Comparison of ENCODE assay signal across 7 cellular contexts in the genomic region with DNA sequence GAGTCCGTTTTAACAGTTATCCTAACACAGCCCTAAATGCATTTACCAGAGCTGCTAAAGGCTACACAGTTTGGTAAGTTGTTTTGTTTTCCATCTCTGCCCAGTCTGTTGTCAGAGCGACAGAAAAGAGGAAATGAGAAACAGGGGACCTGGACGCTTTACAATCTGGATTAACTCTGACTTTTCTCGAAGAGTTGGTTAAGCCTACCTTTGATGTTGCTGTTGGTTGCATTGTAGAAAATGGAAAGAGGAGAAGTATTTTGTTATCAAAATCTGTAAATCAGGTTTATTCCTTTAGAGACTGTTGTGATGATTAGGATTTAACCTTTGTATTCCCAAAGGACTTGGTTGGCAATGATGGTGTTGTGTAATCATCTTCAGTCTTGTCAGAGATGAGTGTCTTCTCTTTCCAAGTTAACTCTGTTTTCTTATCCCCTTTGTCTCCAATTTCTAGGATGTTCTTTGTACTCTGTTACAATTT. TPM values are rescaled to one million over a fixed set of nuclear protein-coding genes. Genes with fewer than 3 reads are reported as not detected.
DNase-seq lines count a peak whose midpoint lies in the region; ATAC-seq lines count a peak whose summit lies in the region.

No MANE protein-coding gene starts in this region.

- peaks cover 23% of the 10 kb centered on the region for H3K4me1 Mint-ChIP-seq in activated naive CD8-positive, alpha-beta T cell (ENCODE audit: low read depth)

- H3K9me3 ChIP-seq in skeletal muscle tissue (ENCODE audit: control insufficient read depth in 3 of 3, low read length in 3 of 3) = no peaks in the 10 kb centered on the region

- intact Hi-C loops in left ventricle myocardium superior (cut with micrococcal nuclease) = no loop called here

- in situ Hi-C loops in G401 (cut with HindIII; ENCODE audit: low sequenced_read_pairs) = no loop called here

- no peaks in the 10 kb centered on the region for H3K9me3 Mint-ChIP-seq in activated naive CD8-positive, alpha-beta T cell (ENCODE audit: low read depth)

- H3K36me3 ChIP-seq in skeletal muscle tissue (ENCODE audit: control insufficient read depth in 3 of 3, insufficient read depth in 3 of 3, low read length in 3 of 3) = no peaks in the 10 kb centered on the region

- no peaks in the 10 kb centered on the region for H3K27me3 ChIP-seq in skeletal muscle tissue (ENCODE audit: control insufficient read depth in 3 of 3, insufficient read depth in 3 of 3, low read length in 3 of 3)

- H3K9ac ChIP-seq in skeletal muscle tissue (ENCODE audit: low read depth in 1 of 3, low read length in 3 of 3) = no peak overlapping the region

- peak overlapping the region; percentile 93 for H3K4me3 Mint-ChIP-seq in activated naive CD8-positive, alpha-beta T cell

- peak overlapping the region; percentile 79 for H3K27ac ChIP-seq in skeletal muscle tissue (ENCODE audit: low read depth, low read length)

- peak; percentile 75 for DNase-seq in G401 (ENCODE audit: low spot score)
- DNase-seq in LHCN-M2 (ENCODE audit: low read depth) = peak; percentile 68
- no peak for DNase-seq in left ventricle myocardium superior
- DNase-seq in DMS79 treated with DMSO at 0.1 percent for 48 hours (lab: John Stamatoyannopoulos, UW) = no peak

- no peaks in the 10 kb centered on the region for H3K36me3 Mint-ChIP-seq in activated naive CD8-positive, alpha-beta T cell

- ATAC-seq in GM21515 (IDR thresholded peaks at IDR 0.05; ENCODE audit: unreplicated experiment) (peak; percentile 42), left ventricle myocardium superior (peak; percentile 38)

- peak overlapping the region; percentile 92 for H3K27ac Mint-ChIP-seq in activated naive CD8-positive, alpha-beta T cell

- peaks cover 5% of the 10 kb centered on the region for H3K27me3 Mint-ChIP-seq in activated naive CD8-positive, alpha-beta T cell

- peak overlapping the region in 2 of 3 donors; percentile 79 to 95 for H3K4me3 ChIP-seq in skeletal muscle tissue (ENCODE audit: low read length in 3 of 3)

- H3K4me1 ChIP-seq in skeletal muscle tissue (ENCODE audit: control insufficient read depth in 3 of 3, insufficient read depth in 3 of 3, low read length in 3 of 3) = peaks cover 6 to 15% (median 8%) of the 10 kb centered on the region in 3 donors

RNA-seq across cellular contexts. Expression of gene ANGPTL5, which starts 0.5 kb away (rescaled TPM):
- total RNA-seq in G401 (2014; rRNA removed; shearing (Covaris generic)) = not detected in 2 replicates
- total RNA-seq in LHCN-M2 (2014; rRNA removed) (not detected in 2 replicates), left ventricle myocardium superior (0.77 TPM), skeletal muscle tissue (1.6 TPM)
- polyA plus RNA-seq in LHCN-M2 (2012) = not detected

RNA-seq across cellular contexts. Expression of gene CEP126, which starts 1.0 kb away (rescaled TPM):
- 0.07 and 1.1 TPM in 2 replicates for total RNA-seq in G401 (2014; rRNA removed; shearing (Covaris generic))
- total RNA-seq in LHCN-M2 (2014; rRNA removed) (1.6 and 2.0 TPM in 2 replicates), left ventricle myocardium superior (1.0 TPM), skeletal muscle tissue (1.6 TPM)
- polyA plus RNA-seq in LHCN-M2 (2012) = 0.78 TPM

Comparison
In these comparisons a context has a peak if more than half of its experiments do, and no peak if none do; other contexts are left out.
1. DNase-seq: peak in G401 (single experiment) and LHCN-M2 (single experiment); none in left ventricle myocardium superior (single experiment) and DMS79 treated with DMSO at 0.1 percent for 48 hours (single experiment).